Comparison of ENCODE assay signal across 27 cellular contexts in the genomic region with DNA sequence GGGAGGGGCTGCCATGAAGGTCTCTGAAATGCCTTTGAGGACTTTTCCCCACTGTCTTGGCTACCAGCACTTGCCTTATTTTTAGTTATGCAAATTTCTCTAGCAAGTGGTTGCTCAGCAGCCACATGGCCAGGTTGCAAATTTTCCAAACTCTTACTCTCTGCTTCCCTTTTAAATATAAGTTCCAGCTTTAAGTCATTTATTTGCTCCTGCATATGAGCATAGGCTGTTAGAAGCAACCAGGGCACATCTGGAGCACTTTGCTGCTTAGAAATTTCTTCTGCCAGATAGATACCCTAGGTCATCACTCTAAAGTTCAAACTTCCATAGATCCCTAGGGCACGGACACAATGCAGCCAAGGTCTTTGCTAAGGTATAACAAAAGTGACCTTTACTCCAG.
"Had no signal": no experiment of that assay in that cellular context is flagged by ENCODE, and none has a peak within 500 bp of the region (broad histone marks: within the 10 kb centered on the region; RNA-seq: fewer than 3 reads in every experiment).

No MANE protein-coding gene starts in this region.

- ATAC-seq: natural killer cell; psoas muscle; right cardiac atrium; sciatic nerve; stimulated activated memory B cell treated with anti-CD40 and anti-IgM and Interleukin-4, amounts not matched to agents 10 μg/mL and 1 μg/mL and 100 μg/mL, for 72 hours; stimulated activated naive CD8-positive, alpha-beta T cell treated with anti-CD3 and anti-CD28 coated beads, Interleukin-15, amount 100 ng/mL, for 72 hours; stimulated activated naive CD8-positive, alpha-beta T cell treated with anti-CD3 and anti-CD28 coated beads, Interleukin-15, Interleukin-2, amounts not matched to agents 100 U/mL and 50 U/mL, for 24 hours; upper lobe of right lung had no signal

- H3K79me2 ChIP-seq: parathyroid adenoma had no signal

- H3K36me3 ChIP-seq: neural progenitor cell, ovary, spleen, suprapubic skin, tibial artery, transverse colon, upper lobe of right lung, uterus had no signal

- DNase-seq: natural killer cell; occipital lobe; ovary; psoas muscle; right cardiac atrium; spleen; stimulated activated CD4-positive, alpha-beta T cell treated with anti-CD3 and anti-CD28 coated beads, Interleukin-12 subunit alpha, Interleukin-12 subunit beta, amount 100 ng/mL, for 4 hours; stimulated activated CD4-positive, alpha-beta T cell treated with anti-CD3 and anti-CD28 coated beads, Interleukin-1b, Interleukin-23, amount 100 ng/mL, for 48 hours; stimulated activated CD4-positive, alpha-beta T cell treated with anti-CD3 and anti-CD28 coated beads, Interleukin-4, amount 100 ng/mL, for 1 hour; stimulated activated CD4-positive, alpha-beta T cell treated with anti-CD3 and anti-CD28 coated beads, Interleukin-4, amount 100 ng/mL, for 4 hours; stimulated activated CD8-positive, alpha-beta memory T cell treated with anti-CD3 and anti-CD28 coated beads, Interleukin-4, amount 100 ng/mL, for 48 hours; stimulated activated naive CD4-positive, alpha-beta T cell; stimulated activated naive CD8-positive, alpha-beta T cell treated with anti-CD3 and anti-CD28 coated beads, Interleukin-15, amount 100 ng/mL, for 72 hours; stimulated activated naive CD8-positive, alpha-beta T cell treated with anti-CD3 and anti-CD28 coated beads, Interleukin-15, Interleukin-2, amounts not matched to agents 100 U/mL and 50 U/mL, for 24 hours; substantia nigra; tibial artery; transverse colon; upper lobe of right lung; uterus had no signal

- H3K4me3 ChIP-seq: neural progenitor cell, ovary, psoas muscle, skin epidermis, smooth muscle cell, spleen, suprapubic skin, testis, tibial artery, transverse colon, upper lobe of right lung, uterus had no signal

- H3K4me1 ChIP-seq: neural progenitor cell, parathyroid adenoma, spleen, suprapubic skin, transverse colon, upper lobe of right lung, uterus had no signal

- H2AFZ ChIP-seq: neural progenitor cell, parathyroid adenoma had no signal

- H3K4me2 ChIP-seq: neural progenitor cell, smooth muscle cell had no signal

- H3K27me3 ChIP-seq: neural progenitor cell, ovary, spleen, suprapubic skin, testis, tibial artery, transverse colon, upper lobe of right lung, uterus had no signal

- H3K9ac ChIP-seq: neural progenitor cell, parathyroid adenoma had no signal

- H3K9me3 ChIP-seq: ovary, testis, upper lobe of right lung, uterus had no signal

- H3K27ac ChIP-seq: neural progenitor cell, ovary, parathyroid adenoma, psoas muscle, skin epidermis, spleen, suprapubic skin, tibial artery, transverse colon, upper lobe of right lung, uterus had no signal
